In the genomic region with DNA sequence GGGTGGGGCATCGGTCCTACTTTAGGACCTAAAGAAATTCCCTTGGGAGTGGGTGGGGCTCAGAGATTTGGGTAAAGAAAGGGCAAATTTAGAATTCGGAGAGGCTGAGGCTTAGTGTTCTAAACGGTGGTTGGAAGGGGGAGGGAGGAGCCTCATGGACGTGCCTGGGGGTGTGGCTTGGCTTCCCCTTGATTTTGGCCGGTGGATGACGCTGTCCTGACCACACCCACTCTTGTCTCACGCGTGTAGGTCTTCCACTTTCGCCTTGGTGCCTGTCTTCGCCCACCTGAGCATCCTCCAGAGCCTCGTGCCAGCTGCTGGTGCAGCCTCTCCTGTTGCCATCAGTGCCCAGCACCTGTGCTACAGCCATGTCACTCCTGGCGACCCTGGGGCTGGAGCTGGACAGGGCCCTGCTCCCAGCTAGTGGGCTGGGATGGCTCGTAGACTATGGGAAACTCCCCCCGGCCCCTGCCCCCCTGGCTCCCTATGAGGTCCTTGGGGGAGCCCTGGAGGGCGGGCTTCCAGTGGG, we compare ENCODE assay signal across 8 cellular contexts. TPM values are rescaled to one million over a fixed set of nuclear protein-coding genes. Genes with fewer than 3 reads are reported as not detected.
DNase-seq lines count a peak whose midpoint lies in the region; ATAC-seq, FAIRE-seq and TF ChIP-seq lines count a peak whose summit lies in the region.

No MANE protein-coding gene starts in this region.

- intact Hi-C loops in activated T-helper 1 cell treated with anti-CD3 and anti-CD28 coated beads, Interleukin-12 subunit alpha, Interleukin-12 subunit beta, Interleukin-2, Interleukin-4 antibody, amounts not matched to agents 30 ng/mL and 10 ng/mL and 1 ng/mL, durations not matched to agents 14 hours and 24 hours and 36 hours (cut with micrococcal nuclease): loop anchor here (1.0 kb wide), 5 partner anchors 74 to 164 kb away; a partner anchor contains a TSS

- H3K4me3 Mint-ChIP-seq in activated CD8-positive, alpha-beta memory T cell treated with anti-CD3 and anti-CD28 coated beads, Interleukin-2, amount 10 ng/mL, durations not matched to agents 7 days and 5 days: peak overlapping the region; percentile 98
- H3K4me3 Mint-ChIP-seq in activated T-helper 1 cell treated with anti-CD3 and anti-CD28 coated beads, Interleukin-12 subunit alpha, Interleukin-12 subunit beta, Interleukin-2, Interleukin-4 antibody, amounts not matched to agents 30 ng/mL and 10 ng/mL and 1 ng/mL, durations not matched to agents 14 hours and 24 hours and 36 hours: peak overlapping the region; percentile 97

- DNase-seq in activated CD8-positive, alpha-beta memory T cell treated with anti-CD3 and anti-CD28 coated beads, Interleukin-2, amount 10 ng/mL, durations not matched to agents 7 days and 5 days: no peak
- no peak for DNase-seq in activated CD8-positive, alpha-beta memory T cell treated with anti-CD3 and anti-CD28 coated beads, Interleukin-2, amount 50 U/mL, for 48 hours
- no peak for DNase-seq in activated T-helper 1 cell treated with anti-CD3 and anti-CD28 coated beads, Interleukin-12 subunit alpha, Interleukin-12 subunit beta, Interleukin-2, Interleukin-4 antibody, amounts not matched to agents 30 ng/mL and 10 ng/mL and 1 ng/mL, durations not matched to agents 14 hours and 24 hours and 36 hours (ENCODE audit: low spot score)
- DNase-seq in thoracic aorta (ENCODE audit: low spot score) (no peak), urothelium cell line (ENCODE audit: low spot score) (no peak), GF-D8 (lab: John Stamatoyannopoulos, UW) (no peak)
- no peak for DNase-seq in stimulated activated CD4-positive, alpha-beta T cell treated with anti-CD3 and anti-CD28 coated beads, Interleukin-12 subunit alpha, Interleukin-12 subunit beta, amount 100 ng/mL, for 4 hours

- peaks cover 55% of the 10 kb centered on the region for H3K4me1 Mint-ChIP-seq in activated CD8-positive, alpha-beta memory T cell treated with anti-CD3 and anti-CD28 coated beads, Interleukin-2, amount 10 ng/mL, durations not matched to agents 7 days and 5 days
- H3K4me1 Mint-ChIP-seq in activated T-helper 1 cell treated with anti-CD3 and anti-CD28 coated beads, Interleukin-12 subunit alpha, Interleukin-12 subunit beta, Interleukin-2, Interleukin-4 antibody, amounts not matched to agents 30 ng/mL and 10 ng/mL and 1 ng/mL, durations not matched to agents 14 hours and 24 hours and 36 hours (ENCODE audit: low read depth): peaks cover 44% of the 10 kb centered on the region

- no peak for FAIRE-seq in urothelium cell line (lab: Jason Lieb, UNC)

- CTCF ChIA-PET in activated CD8-positive, alpha-beta memory T cell treated with anti-CD3 and anti-CD28 coated beads, Interleukin-2, amount 10 ng/mL, durations not matched to agents 7 days and 5 days (lab: Charles Lee): interaction anchor here (1.6 kb wide), 1 partner anchor 40 kb away, joined by 5 read pairs; no protein-coding TSS in a partner anchor

- H3K9me3 ChIP-seq in iPS-20b (ENCODE audit: insufficient read depth, low read depth, low read length): no peaks in the 10 kb centered on the region
- no peaks in the 10 kb centered on the region for H3K9me3 ChIP-seq in thoracic aorta

- H3K36me3 ChIP-seq in iPS-20b (ENCODE audit: insufficient read depth, low read depth, low read length): peaks cover 23% of the 10 kb centered on the region
- H3K36me3 ChIP-seq in thoracic aorta: peaks cover 7% of the 10 kb centered on the region

- H3K27ac ChIP-seq in iPS-20b (ENCODE audit: low read length): peak overlapping the region; percentile 30
- peak overlapping the region; percentile 82 to 91 for H3K27ac ChIP-seq in thoracic aorta

- TF ChIP-seq CTCF in thoracic aorta (IDR thresholded peaks at IDR 0.05): no peak

- peaks cover 6% of the 10 kb centered on the region; the same call in 1 of the 2 replicates for H3K4me1 ChIP-seq in iPS-20b (ENCODE audit: insufficient read depth, low read length)
- H3K4me1 ChIP-seq in thoracic aorta (ENCODE audit: control insufficient read depth in 1 of 2, low read depth in 2 of 2): peaks cover 10 to 25% of the 10 kb centered on the region in 2 donors

- peaks cover 34% of the 10 kb centered on the region for H3K36me3 Mint-ChIP-seq in activated CD8-positive, alpha-beta memory T cell treated with anti-CD3 and anti-CD28 coated beads, Interleukin-2, amount 10 ng/mL, durations not matched to agents 7 days and 5 days
- H3K36me3 Mint-ChIP-seq in activated T-helper 1 cell treated with anti-CD3 and anti-CD28 coated beads, Interleukin-12 subunit alpha, Interleukin-12 subunit beta, Interleukin-2, Interleukin-4 antibody, amounts not matched to agents 30 ng/mL and 10 ng/mL and 1 ng/mL, durations not matched to agents 14 hours and 24 hours and 36 hours (ENCODE audit: low read depth): peaks cover 55% of the 10 kb centered on the region

- no peaks in the 10 kb centered on the region for H3K9me3 Mint-ChIP-seq in activated CD8-positive, alpha-beta memory T cell treated with anti-CD3 and anti-CD28 coated beads, Interleukin-2, amount 10 ng/mL, durations not matched to agents 7 days and 5 days (ENCODE audit: low read depth)
- peaks cover 4% of the 10 kb centered on the region for H3K9me3 Mint-ChIP-seq in activated T-helper 1 cell treated with anti-CD3 and anti-CD28 coated beads, Interleukin-12 subunit alpha, Interleukin-12 subunit beta, Interleukin-2, Interleukin-4 antibody, amounts not matched to agents 30 ng/mL and 10 ng/mL and 1 ng/mL, durations not matched to agents 14 hours and 24 hours and 36 hours

- peak overlapping the region; percentile 93 for H3K27ac Mint-ChIP-seq in activated CD8-positive, alpha-beta memory T cell treated with anti-CD3 and anti-CD28 coated beads, Interleukin-2, amount 10 ng/mL, durations not matched to agents 7 days and 5 days
- H3K27ac Mint-ChIP-seq in activated T-helper 1 cell treated with anti-CD3 and anti-CD28 coated beads, Interleukin-12 subunit alpha, Interleukin-12 subunit beta, Interleukin-2, Interleukin-4 antibody, amounts not matched to agents 30 ng/mL and 10 ng/mL and 1 ng/mL, durations not matched to agents 14 hours and 24 hours and 36 hours: peak overlapping the region; percentile 43

- H3K27me3 ChIP-seq in iPS-20b (ENCODE audit: insufficient read depth, low read length) (no peaks in the 10 kb centered on the region), thoracic aorta (replicated peaks; ENCODE audit: insufficient read depth) (no peaks in the 10 kb centered on the region)

- no peaks in the 10 kb centered on the region for H3K27me3 Mint-ChIP-seq in activated CD8-positive, alpha-beta memory T cell treated with anti-CD3 and anti-CD28 coated beads, Interleukin-2, amount 10 ng/mL, durations not matched to agents 7 days and 5 days
- H3K27me3 Mint-ChIP-seq in activated T-helper 1 cell treated with anti-CD3 and anti-CD28 coated beads, Interleukin-12 subunit alpha, Interleukin-12 subunit beta, Interleukin-2, Interleukin-4 antibody, amounts not matched to agents 30 ng/mL and 10 ng/mL and 1 ng/mL, durations not matched to agents 14 hours and 24 hours and 36 hours (ENCODE audit: insufficient read depth): peaks cover 2% of the 10 kb centered on the region

- ATAC-seq in activated CD8-positive, alpha-beta memory T cell treated with anti-CD3 and anti-CD28 coated beads, Interleukin-2, amount 10 ng/mL, durations not matched to agents 7 days and 5 days: no peak
- no peak for ATAC-seq in thoracic aorta (ENCODE audit: insufficient number of reproducible peaks, low FRiP score, low read depth)

- peak overlapping the region; percentile 49; the same call in 1 of the 2 replicates for H3K9ac ChIP-seq in iPS-20b (ENCODE audit: low read depth, low read length)

- peak overlapping the region; percentile 64 for H3K4me3 ChIP-seq in iPS-20b (ENCODE audit: low read length)
- peak overlapping the region; percentile 95 for H3K4me3 ChIP-seq in thoracic aorta

RNA-seq across cellular contexts. Expression of a gene that starts 1.2 kb away (rescaled TPM):
- total RNA-seq in activated CD8-positive, alpha-beta memory T cell treated with anti-CD3 and anti-CD28 coated beads, Interleukin-2, amount 10 ng/mL, durations not matched to agents 7 days and 5 days: 100 to 1,000 TPM; 128 to 192 TPM
- total RNA-seq in activated T-helper 1 cell treated with anti-CD3 and anti-CD28 coated beads, Interleukin-12 subunit alpha, Interleukin-12 subunit beta, Interleukin-2, Interleukin-4 antibody, amounts not matched to agents 30 ng/mL and 10 ng/mL and 1 ng/mL, durations not matched to agents 14 hours and 24 hours and 36 hours: 231 and 238 TPM in 2 replicates
- total RNA-seq in thoracic aorta: 10 to 100 TPM; 29.9 to 34.3 TPM

RNA-seq across cellular contexts. Expression of a gene that starts 1.5 kb away (rescaled TPM):
- 10 to 100 TPM in 1 of 2 experiments, 1 to 10 TPM in 1; 8.4 to 13.7 TPM for total RNA-seq in activated CD8-positive, alpha-beta memory T cell treated with anti-CD3 and anti-CD28 coated beads, Interleukin-2, amount 10 ng/mL, durations not matched to agents 7 days and 5 days
- total RNA-seq in activated T-helper 1 cell treated with anti-CD3 and anti-CD28 coated beads, Interleukin-12 subunit alpha, Interleukin-12 subunit beta, Interleukin-2, Interleukin-4 antibody, amounts not matched to agents 30 ng/mL and 10 ng/mL and 1 ng/mL, durations not matched to agents 14 hours and 24 hours and 36 hours: 50.7 and 52.0 TPM in 2 replicates
- 1 to 10 TPM; 8.4 to 9.8 TPM for total RNA-seq in thoracic aorta

RNA-seq across cellular contexts. Expression of a gene that starts 30.4 kb away (rescaled TPM):
- total RNA-seq in activated CD8-positive, alpha-beta memory T cell treated with anti-CD3 and anti-CD28 coated beads, Interleukin-2, amount 10 ng/mL, durations not matched to agents 7 days and 5 days: not detected
- total RNA-seq in activated T-helper 1 cell treated with anti-CD3 and anti-CD28 coated beads, Interleukin-12 subunit alpha, Interleukin-12 subunit beta, Interleukin-2, Interleukin-4 antibody, amounts not matched to agents 30 ng/mL and 10 ng/mL and 1 ng/mL, durations not matched to agents 14 hours and 24 hours and 36 hours: not detected in 2 replicates
- 10 to 100 TPM in 1 of 2 donors, 1 to 10 TPM in 1; 2.8 to 10.0 TPM for total RNA-seq in thoracic aorta

RNA-seq across cellular contexts. Expression of a gene that starts 33.9 kb away (rescaled TPM):
- total RNA-seq in activated CD8-positive, alpha-beta memory T cell treated with anti-CD3 and anti-CD28 coated beads, Interleukin-2, amount 10 ng/mL, durations not matched to agents 7 days and 5 days: 10 to 100 TPM in 1 of 2 experiments, 1 to 10 TPM in 1; 1.7 to 12.3 TPM
- 50.0 and 51.5 TPM in 2 replicates for total RNA-seq in activated T-helper 1 cell treated with anti-CD3 and anti-CD28 coated beads, Interleukin-12 subunit alpha, Interleukin-12 subunit beta, Interleukin-2, Interleukin-4 antibody, amounts not matched to agents 30 ng/mL and 10 ng/mL and 1 ng/mL, durations not matched to agents 14 hours and 24 hours and 36 hours
- 1 to 10 TPM; 1.5 to 2.2 TPM for total RNA-seq in thoracic aorta

RNA-seq across cellular contexts. Expression of a gene that starts 53.0 kb away (rescaled TPM):
- total RNA-seq in activated CD8-positive, alpha-beta memory T cell treated with anti-CD3 and anti-CD28 coated beads, Interleukin-2, amount 10 ng/mL, durations not matched to agents 7 days and 5 days: 10 to 100 TPM; 26.2 to 39.3 TPM
- total RNA-seq in activated T-helper 1 cell treated with anti-CD3 and anti-CD28 coated beads, Interleukin-12 subunit alpha, Interleukin-12 subunit beta, Interleukin-2, Interleukin-4 antibody, amounts not matched to agents 30 ng/mL and 10 ng/mL and 1 ng/mL, durations not matched to agents 14 hours and 24 hours and 36 hours: 38.7 and 41.8 TPM in 2 replicates
- 10 to 100 TPM; 27.9 to 31.7 TPM for total RNA-seq in thoracic aorta
